Comparison of ENCODE assay signal across 24 cellular contexts in genomic region chr14:100862793-100863192, GRCh38. TPM values are rescaled to one million over a fixed set of nuclear protein-coding genes. Genes with fewer than 3 reads are reported as not detected.
DNase-seq lines count a peak whose midpoint lies in the region; ATAC-seq and TF ChIP-seq lines count a peak whose summit lies in the region.
"Had no signal": no experiment of that assay in that cellular context is flagged by ENCODE, and none has a peak within 500 bp of the region (broad histone marks: within the 10 kb centered on the region; RNA-seq: fewer than 3 reads in every experiment).

No MANE protein-coding gene starts in this region.

- intact Hi-C loops in HCT116 (cut with micrococcal nuclease) (no loop called here), left ventricle myocardium superior (cut with micrococcal nuclease) (no loop called here)
- intact Hi-C loops in activated CD4-positive, alpha-beta T cell treated with anti-CD3 and anti-CD28 coated beads for 36 hours (cut with DNase I, micrococcal nuclease), result no loop called here

- H3K27ac ChIP-seq in HCT116 (ENCODE audit: low read depth, low read length), result no peak overlapping the region
- peak overlapping the region; percentile 8 for H3K27ac ChIP-seq in osteoblast (ENCODE audit: low read depth, low read length)
- H3K27ac ChIP-seq: A549; BLaER1 treated with 17β-estradiol and CSF1 and Interleukin-3, amounts not matched to agents 10 nM and 100 nM had no signal

- H3K9me3 ChIP-seq in HCT116 (ENCODE audit: control insufficient read depth in 1 of 2, insufficient read depth in 1 of 2, low read depth in 1 of 2, low read length in 2 of 2), result no peaks in the 10 kb centered on the region
- no peaks in the 10 kb centered on the region for H3K9me3 ChIP-seq in osteoblast (ENCODE audit: low read depth, low read length)
- H3K9me3 ChIP-seq: A549, BE2C had no signal

- TF ChIP-seq POLR2A in HCT116 (IDR thresholded peaks at IDR 0.05; ENCODE audit: borderline replicate concordance, extremely low read depth, insufficient read depth, insufficient read length), result no peak

- no peaks in the 10 kb centered on the region for H3K9me3 Mint-ChIP-seq in activated CD4-positive, alpha-beta T cell treated with anti-CD3 and anti-CD28 coated beads for 36 hours (ENCODE audit: low read depth)
- H3K9me3 Mint-ChIP-seq: CD4-positive, alpha-beta T cell; CD8-positive, alpha-beta memory T cell; H9 had no signal

- H3K27me3 Mint-ChIP-seq in activated CD4-positive, alpha-beta T cell treated with anti-CD3 and anti-CD28 coated beads for 36 hours, result peaks cover 3% of the 10 kb centered on the region

- no peak overlapping the region for H3K27ac Mint-ChIP-seq in activated CD4-positive, alpha-beta T cell treated with anti-CD3 and anti-CD28 coated beads for 36 hours
- H3K27ac Mint-ChIP-seq: CD14-positive monocyte; CD4-positive, alpha-beta T cell; CD8-positive, alpha-beta memory T cell; GM23338; H9 had no signal

- H3K9ac ChIP-seq in HCT116 (ENCODE audit: low read length), result no peak overlapping the region
- H3K9ac ChIP-seq: BLaER1 treated with 17β-estradiol and CSF1 and Interleukin-3, amounts not matched to agents 10 nM and 100 nM had no signal

- H3K36me3 ChIP-seq in HCT116 (ENCODE audit: control insufficient read depth in 1 of 2, insufficient read depth in 2 of 2, low read length in 2 of 2) (no peaks in the 10 kb centered on the region), osteoblast (ENCODE audit: insufficient read depth, low read length) (peaks cover 29% of the 10 kb centered on the region)
- H3K36me3 ChIP-seq: BLaER1 treated with 17β-estradiol and CSF1 and Interleukin-3, amounts not matched to agents 10 nM and 100 nM had no signal

- no peak overlapping the region for H3K4me3 Mint-ChIP-seq in activated CD4-positive, alpha-beta T cell treated with anti-CD3 and anti-CD28 coated beads for 36 hours
- H3K4me3 Mint-ChIP-seq: CD14-positive monocyte; CD4-positive, alpha-beta T cell; CD8-positive, alpha-beta memory T cell; GM23338; H9 had no signal

- no peaks in the 10 kb centered on the region for H3K79me2 ChIP-seq in HCT116 (ENCODE audit: insufficient read depth, low read length)
- H3K79me2 ChIP-seq in osteoblast (ENCODE audit: insufficient read depth, low read length), result peaks cover 90% of the 10 kb centered on the region

- H2AFZ ChIP-seq in HCT116 (ENCODE audit: low read depth, low read length, poor library complexity, severe bottlenecking), result no peak overlapping the region
- no peak overlapping the region for H2AFZ ChIP-seq in osteoblast (ENCODE audit: low read length)
- H2AFZ ChIP-seq: GM23338 had no signal

- TF ChIP-seq CTCF in HCT116 (IDR thresholded peaks at IDR 0.05 in 2 of 3, conservative IDR thresholded peaks at IDR 0.05 in 1 of 3; ENCODE audit: borderline replicate concordance in 1 of 3, insufficient read depth in 1 of 3, low read depth in 2 of 3, low read length in 2 of 3), result no peak
- TF ChIP-seq CTCF in osteoblast (IDR thresholded peaks at IDR 0.05; ENCODE audit: extremely low read depth, low read depth, low read length), result no peak

- POLR2A ChIA-PET in HCT116 (lab: Charles Lee), result no interaction called here
- POLR2A ChIA-PET in activated CD4-positive, alpha-beta T cell treated with anti-CD3 and anti-CD28 coated beads for 36 hours (lab: Charles Lee), result no interaction called here

- no peak for ATAC-seq in HCT116
- ATAC-seq in left ventricle myocardium superior, result no peak
- ATAC-seq in activated CD4-positive, alpha-beta T cell treated with anti-CD3 and anti-CD28 coated beads for 36 hours, result no peak
- ATAC-seq: A549, GM23338 had no signal

- H3K4me2 ChIP-seq in HCT116 (ENCODE audit: low read length), result peak overlapping the region; percentile 5; the same call in 1 of the 2 replicates
- no peak overlapping the region for H3K4me2 ChIP-seq in osteoblast (ENCODE audit: insufficient read depth, low read length)
- H3K4me2 ChIP-seq: A549; BLaER1 treated with 17β-estradiol and CSF1 and Interleukin-3, amounts not matched to agents 10 nM and 100 nM; GM23338 had no signal

- TF ChIP-seq RAD21 in HCT116 (IDR thresholded peaks at IDR 0.05; ENCODE audit: low read depth), result no peak

- no TSS peak for BruUV-seq in HCT116 (replicated peaks; lab: Mats Ljungman, UMichigan)

- H4K20me1 ChIP-seq in HCT116 (ENCODE audit: insufficient read depth), result no peaks in the 10 kb centered on the region
- peaks cover 66% of the 10 kb centered on the region for H4K20me1 ChIP-seq in osteoblast (ENCODE audit: insufficient read depth, low read length)
- H4K20me1 ChIP-seq: BLaER1 treated with 17β-estradiol and CSF1 and Interleukin-3, amounts not matched to agents 10 nM and 100 nM had no signal

- H3K36me3 Mint-ChIP-seq in activated CD4-positive, alpha-beta T cell treated with anti-CD3 and anti-CD28 coated beads for 36 hours (ENCODE audit: low read depth), result no peaks in the 10 kb centered on the region
- H3K36me3 Mint-ChIP-seq: CD14-positive monocyte; CD8-positive, alpha-beta memory T cell had no signal

- no peaks in the 10 kb centered on the region for H3K4me1 Mint-ChIP-seq in activated CD4-positive, alpha-beta T cell treated with anti-CD3 and anti-CD28 coated beads for 36 hours
- H3K4me1 Mint-ChIP-seq: CD14-positive monocyte; CD8-positive, alpha-beta memory T cell; GM23338; H9 had no signal

- H3K4me3 ChIP-seq in HCT116 (replicated peaks in 1 of 2; ENCODE audit: low read depth in 1 of 2, low read length in 2 of 2), result no peak overlapping the region
- no peak overlapping the region for H3K4me3 ChIP-seq in osteoblast (ENCODE audit: insufficient read depth, low read length)
- H3K4me3 ChIP-seq: A549; BLaER1 treated with 17β-estradiol and CSF1 and Interleukin-3, amounts not matched to agents 10 nM and 100 nM; GM23338 had no signal

- H3K4me1 ChIP-seq in HCT116 (ENCODE audit: control insufficient read depth in 1 of 2, insufficient read depth in 2 of 2, low read length in 2 of 2) (peaks cover 0 to 16% of the 10 kb centered on the region in 2 experiments; a peak in 2 of 4 replicates), osteoblast (ENCODE audit: insufficient read depth, low read length) (peaks cover 15% of the 10 kb centered on the region)
- H3K4me1 ChIP-seq: A549, BE2C had no signal

- H3K27me3 ChIP-seq in HCT116 (ENCODE audit: insufficient read depth, low read length) (no peaks in the 10 kb centered on the region; the same call in 1 of the 2 replicates), osteoblast (ENCODE audit: insufficient read depth, low read length) (no peaks in the 10 kb centered on the region)
- H3K27me3 ChIP-seq: BE2C; BLaER1 treated with 17β-estradiol and CSF1 and Interleukin-3, amounts not matched to agents 10 nM and 100 nM had no signal

- CTCF ChIA-PET in HCT116 (lab: Charles Lee), result no interaction called here
- CTCF ChIA-PET in activated CD4-positive, alpha-beta T cell treated with anti-CD3 and anti-CD28 coated beads for 36 hours (lab: Charles Lee), result interaction anchor here (1.4 kb wide), 1 partner anchor 10 kb away, joined by 5 read pairs; no protein-coding TSS in a partner anchor

- RAD21 ChIA-PET in HCT116 (lab: Charles Lee; ENCODE audit: low non-redundant PET in 1 of 2, low total read pairs in 2 of 2, uncharacterized antibody in 2 of 2, unreplicated experiment in 2 of 2), result no interaction called here

- DNase-seq in HCT116 (ENCODE audit: low read depth, low spot score) (no peak), NAMALWA (ENCODE audit: low spot score) (peak; percentile 3), osteoblast (ENCODE audit: insufficient read length, low spot score, missing footprints) (no peak), left ventricle myocardium superior (no peak)
- no peak for DNase-seq in activated CD4-positive, alpha-beta T cell treated with anti-CD3 and anti-CD28 coated beads for 36 hours
- no peak for DNase-seq in NK-92 treated with Interleukin-12 subunit alpha and Interleukin-12 subunit beta, amount 100 ng/mL, for 24 hours (lab: John Stamatoyannopoulos, UW)
- DNase-seq: 8988T; ACHN; AML-193; BE2C; Calu3; CD4-positive, alpha-beta T cell; DMS53; DMS79 treated with DMSO at 0.1 percent for 48 hours; GF-D8; H9 had no signal

- H3K9me2 ChIP-seq in HCT116 (ENCODE audit: insufficient read depth), result no peaks in the 10 kb centered on the region

TF ChIP-seq in HCT116, 20 proteins besides CTCF, POLR2A, EP300 and RAD21 (continues in another document):
- TF ChIP-seq ZNF274 (IDR thresholded peaks at IDR 0.05; ENCODE audit: low read depth, low read length), result no peak
- TF ChIP-seq CBX3 (IDR thresholded peaks at IDR 0.05; ENCODE audit: low read depth), result no peak
- no peak for TF ChIP-seq ZBTB33 (IDR thresholded peaks at IDR 0.05; ENCODE audit: extremely low read depth, insufficient replicate concordance, low read length)
- no peak for TF ChIP-seq ELF1 (IDR thresholded peaks at IDR 0.05; ENCODE audit: borderline replicate concordance, low read depth)
- TF ChIP-seq POLR2AphosphoS5 (IDR thresholded peaks at IDR 0.05; ENCODE audit: low read depth, low read length), result no peak
- TF ChIP-seq JUND (IDR thresholded peaks at IDR 0.05), result no peak
- no peak for TF ChIP-seq FOSL1 (IDR thresholded peaks at IDR 0.05; ENCODE audit: low read depth)
- TF ChIP-seq EZH2phosphoT487 (IDR thresholded peaks at IDR 0.05; ENCODE audit: borderline replicate concordance), result no peak
- TF ChIP-seq TCF7L2 (IDR thresholded peaks at IDR 0.05; ENCODE audit: borderline replicate concordance, extremely low read depth, insufficient read depth, insufficient read length), result no peak
- no peak for TF ChIP-seq YY1 (IDR thresholded peaks at IDR 0.05; ENCODE audit: extremely low read depth, insufficient replicate concordance, low read depth, low read length)

RNA-seq across cellular contexts. Expression of gene MEG3, which starts 36.9 kb away (rescaled TPM):
- total RNA-seq in HCT116 (2021; ENCODE audit: unreplicated experiment) (2.5 TPM), osteoblast (200 and 269 TPM in 2 replicates), left ventricle myocardium superior (20.6 TPM)
- not detected in 2 replicates for polyA plus RNA-seq in HCT116 (2012)
- not detected for total RNA-seq in activated CD4-positive, alpha-beta T cell treated with anti-CD3 and anti-CD28 coated beads for 36 hours
- total RNA-seq: Calu3; CD4-positive, alpha-beta T cell; GM23338; H4 had no signal
- polyA plus RNA-seq: CD14-positive monocyte; CD8-positive, alpha-beta memory T cell; GM23338 had no signal

RNA-seq across cellular contexts. Expression of gene RTL1, which starts 40.7 kb away (rescaled TPM):
- total RNA-seq in HCT116 (2021; ENCODE audit: unreplicated experiment), result not detected
- not detected in 2 replicates for polyA plus RNA-seq in HCT116 (2012)
- not detected in 2 replicates for total RNA-seq in osteoblast
- not detected for total RNA-seq in left ventricle myocardium superior
- total RNA-seq in activated CD4-positive, alpha-beta T cell treated with anti-CD3 and anti-CD28 coated beads for 36 hours, result not detected
- total RNA-seq: CD4-positive, alpha-beta T cell; CD8-positive, alpha-beta memory T cell; Daoy; G401; GM23338; H4; H9 had no signal
- polyA plus RNA-seq: CD14-positive monocyte; CD8-positive, alpha-beta memory T cell; GM23338 had no signal
